Comparison of ENCODE assay signal across 23 cellular contexts in the genomic region with DNA sequence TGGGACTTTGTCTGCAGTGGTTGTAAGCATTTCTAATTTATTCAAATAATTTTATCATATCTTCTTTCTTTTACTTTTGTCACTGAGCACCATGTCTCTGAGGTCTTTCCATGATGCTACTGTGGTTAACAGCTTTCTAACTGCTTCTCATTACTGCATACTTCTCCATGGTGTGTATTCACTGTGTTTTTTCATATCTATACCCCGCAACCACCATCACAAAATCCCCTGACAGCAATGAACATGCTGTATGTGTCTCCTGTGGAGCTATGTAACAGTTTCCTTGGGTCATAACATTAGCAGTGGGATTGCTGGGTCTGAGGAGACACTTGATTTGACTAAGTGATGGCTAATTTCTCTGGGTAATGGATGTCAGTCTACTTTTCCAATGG. TPM values are rescaled to one million over a fixed set of nuclear protein-coding genes. Genes with fewer than 3 reads are reported as not detected.
A peak's percentile ranks its signal among the peaks of the same experiment; 100 is the strongest.
DNase-seq lines count a peak whose midpoint lies in the region; ATAC-seq lines count a peak whose summit lies in the region.
"Had no signal": no experiment of that assay in that cellular context is flagged by ENCODE, and none has a peak within 500 bp of the region (broad histone marks: within the 10 kb centered on the region; RNA-seq: fewer than 3 reads in every experiment).

No MANE protein-coding gene starts in this region.

- ATAC-seq in activated CD8-positive, alpha-beta memory T cell treated with anti-CD3 and anti-CD28 coated beads, Interleukin-2, amount 10 ng/mL, durations not matched to agents 7 days and 5 days = peak; percentile 61
- ATAC-seq in GM19351 (IDR thresholded peaks at IDR 0.05; ENCODE audit: unreplicated experiment) = peak; percentile 79
- peak; percentile 75 for ATAC-seq in activated T-helper 17 cell treated with anti-CD3 and anti-CD28 coated beads, Interleukin-2, amount 50 U/mL, for 72 hours (replicated peaks)
- ATAC-seq in stimulated activated effector memory CD8-positive, alpha-beta T cell treated with anti-CD3 and anti-CD28 coated beads, Interleukin-12 subunit alpha, Interleukin-12 subunit beta, amount 100 ng/mL, for 72 hours = peak; percentile 99
- ATAC-seq: heart right ventricle, upper lobe of right lung, WTC11 had no signal

- no peak overlapping the region for H3K27ac Mint-ChIP-seq in activated CD8-positive, alpha-beta memory T cell treated with anti-CD3 and anti-CD28 coated beads, Interleukin-2, amount 10 ng/mL, durations not matched to agents 7 days and 5 days
- H3K27ac Mint-ChIP-seq in activated T-helper 17 cell treated with anti-CD3 and anti-CD28 coated beads, Interleukin-2, amount 50 U/mL, for 72 hours = no peak overlapping the region
- peak overlapping the region; percentile 10 for H3K27ac Mint-ChIP-seq in stimulated activated effector memory CD8-positive, alpha-beta T cell treated with anti-CD3 and anti-CD28 coated beads, Interleukin-12 subunit alpha, Interleukin-12 subunit beta, amount 100 ng/mL, for 72 hours
- H3K27ac Mint-ChIP-seq: B cell, progenitor cell of endocrine pancreas, WTC11 had no signal

- H3K4me1 Mint-ChIP-seq in activated CD8-positive, alpha-beta memory T cell treated with anti-CD3 and anti-CD28 coated beads, Interleukin-2, amount 10 ng/mL, durations not matched to agents 7 days and 5 days = peaks cover 4% of the 10 kb centered on the region
- no peaks in the 10 kb centered on the region for H3K4me1 Mint-ChIP-seq in activated T-helper 17 cell treated with anti-CD3 and anti-CD28 coated beads, Interleukin-2, amount 50 U/mL, for 72 hours
- peaks cover 20% of the 10 kb centered on the region for H3K4me1 Mint-ChIP-seq in stimulated activated effector memory CD8-positive, alpha-beta T cell treated with anti-CD3 and anti-CD28 coated beads, Interleukin-12 subunit alpha, Interleukin-12 subunit beta, amount 100 ng/mL, for 72 hours

- DNase-seq in activated CD8-positive, alpha-beta memory T cell treated with anti-CD3 and anti-CD28 coated beads, Interleukin-2, amount 10 ng/mL, durations not matched to agents 7 days and 5 days = no peak
- no peak for DNase-seq in activated CD8-positive, alpha-beta memory T cell treated with anti-CD3 and anti-CD28 coated beads, Interleukin-2, amount 50 U/mL, for 4 hours
- DNase-seq in stimulated activated effector memory CD8-positive, alpha-beta T cell treated with anti-CD3 and anti-CD28 coated beads, Interleukin-12 subunit alpha, Interleukin-12 subunit beta, amount 100 ng/mL, for 72 hours (ENCODE audit: low spot score in 2 of 2) = no peak
- DNase-seq in NCI-H1930 (lab: John Stamatoyannopoulos, UW) (no peak), UCSD-AML1 (lab: John Stamatoyannopoulos, UW; ENCODE audit: unreplicated experiment) (no peak), dedifferentiated amniotic fluid mesenchymal stem cell (ENCODE audit: extremely low spot score) (no peak)
- DNase-seq: adrenal gland; COR-L47; DMS79; effector CD8-positive, alpha-beta T cell; GF-D8; heart right ventricle; KBM-7; MG63; NCI-H446; stimulated activated CD8-positive, alpha-beta memory T cell treated with anti-CD3 and anti-CD28 coated beads, Interleukin-4, amount 100 ng/mL, for 48 hours; substantia nigra; upper lobe of right lung had no signal

- H3K4me3 Mint-ChIP-seq in activated CD8-positive, alpha-beta memory T cell treated with anti-CD3 and anti-CD28 coated beads, Interleukin-2, amount 10 ng/mL, durations not matched to agents 7 days and 5 days = no peak overlapping the region
- H3K4me3 Mint-ChIP-seq in activated T-helper 17 cell treated with anti-CD3 and anti-CD28 coated beads, Interleukin-2, amount 50 U/mL, for 72 hours = no peak overlapping the region
- no peak overlapping the region for H3K4me3 Mint-ChIP-seq in stimulated activated effector memory CD8-positive, alpha-beta T cell treated with anti-CD3 and anti-CD28 coated beads, Interleukin-12 subunit alpha, Interleukin-12 subunit beta, amount 100 ng/mL, for 72 hours
- H3K4me3 Mint-ChIP-seq: B cell, WTC11 had no signal

- CTCF ChIA-PET in activated CD8-positive, alpha-beta memory T cell treated with anti-CD3 and anti-CD28 coated beads, Interleukin-2, amount 10 ng/mL, durations not matched to agents 7 days and 5 days (lab: Charles Lee) = interaction anchor here (0.9 kb wide), 1 partner anchor 46 kb away, joined by 5 read pairs; no protein-coding TSS in a partner anchor

- peaks cover 5% of the 10 kb centered on the region for H3K9me3 Mint-ChIP-seq in activated CD8-positive, alpha-beta memory T cell treated with anti-CD3 and anti-CD28 coated beads, Interleukin-2, amount 10 ng/mL, durations not matched to agents 7 days and 5 days (ENCODE audit: low read depth)
- H3K9me3 Mint-ChIP-seq in activated T-helper 17 cell treated with anti-CD3 and anti-CD28 coated beads, Interleukin-2, amount 50 U/mL, for 72 hours = no peaks in the 10 kb centered on the region
- no peaks in the 10 kb centered on the region for H3K9me3 Mint-ChIP-seq in stimulated activated effector memory CD8-positive, alpha-beta T cell treated with anti-CD3 and anti-CD28 coated beads, Interleukin-12 subunit alpha, Interleukin-12 subunit beta, amount 100 ng/mL, for 72 hours

- peaks cover 9% of the 10 kb centered on the region for H3K27me3 Mint-ChIP-seq in activated CD8-positive, alpha-beta memory T cell treated with anti-CD3 and anti-CD28 coated beads, Interleukin-2, amount 10 ng/mL, durations not matched to agents 7 days and 5 days
- peaks cover 1% of the 10 kb centered on the region for H3K27me3 Mint-ChIP-seq in activated T-helper 17 cell treated with anti-CD3 and anti-CD28 coated beads, Interleukin-2, amount 50 U/mL, for 72 hours
- H3K27me3 Mint-ChIP-seq: B cell had no signal

- peaks cover 7% of the 10 kb centered on the region for H3K36me3 Mint-ChIP-seq in activated CD8-positive, alpha-beta memory T cell treated with anti-CD3 and anti-CD28 coated beads, Interleukin-2, amount 10 ng/mL, durations not matched to agents 7 days and 5 days
- no peaks in the 10 kb centered on the region for H3K36me3 Mint-ChIP-seq in activated T-helper 17 cell treated with anti-CD3 and anti-CD28 coated beads, Interleukin-2, amount 50 U/mL, for 72 hours (ENCODE audit: low read depth)
- peaks cover 6% of the 10 kb centered on the region for H3K36me3 Mint-ChIP-seq in stimulated activated effector memory CD8-positive, alpha-beta T cell treated with anti-CD3 and anti-CD28 coated beads, Interleukin-12 subunit alpha, Interleukin-12 subunit beta, amount 100 ng/mL, for 72 hours

RNA-seq across cellular contexts. Expression of a gene that starts 29.2 kb away (rescaled TPM):
- 100 to 1,000 TPM; 123 to 141 TPM for total RNA-seq in activated CD8-positive, alpha-beta memory T cell treated with anti-CD3 and anti-CD28 coated beads, Interleukin-2, amount 10 ng/mL, durations not matched to agents 7 days and 5 days
- total RNA-seq in activated T-helper 17 cell treated with anti-CD3 and anti-CD28 coated beads, Interleukin-2, amount 50 U/mL, for 72 hours = 10 to 100 TPM; 36.2 to 61.7 TPM
